In genomic region chr16:89200850-89201466, GRCh38 we compare ENCODE assay signal across 1 cellular context.
TF ChIP-seq lines count a peak whose summit lies in the region.

No MANE protein-coding gene starts in this region.

TF ChIP-seq in K562, 482 proteins besides CTCF, POLR2A, EP300 and RAD21:
- no peak for TF ChIP-seq AFF1 (IDR thresholded peaks at IDR 0.05; ENCODE audit: low read depth in 1 of 2, partially characterized antibody in 2 of 2)
- TF ChIP-seq RBFOX2 (IDR thresholded peaks at IDR 0.05; ENCODE audit: low read depth, low read length) = 0 out of 2 replicates have a peak, but pooled peaks have one; percentile 11
- TF ChIP-seq PCBP1 (IDR thresholded peaks at IDR 0.05; ENCODE audit: low read depth, low read length, poor library complexity, severe bottlenecking) = peak; percentile 23
- no peak for TF ChIP-seq PTBP1 (IDR thresholded peaks at IDR 0.05; ENCODE audit: low read depth, low read length)
- TF ChIP-seq ZBTB7A (IDR thresholded peaks at IDR 0.05; ENCODE audit: borderline replicate concordance, control insufficient read depth, low read depth, low read length) = peak; percentile 31; the same call in 1 of the 2 replicates
- TF ChIP-seq ZNF277 (CRISPR knock-in tag; IDR thresholded peaks at IDR 0.05; ENCODE audit: borderline replicate concordance) = no peak
- TF ChIP-seq ZNF316 (IDR thresholded peaks at IDR 0.05) = no peak
- TF ChIP-seq ATF3 (IDR thresholded peaks at IDR 0.05) = no peak
- no peak for TF ChIP-seq ATF3 (CRISPR knock-in tag; conservative IDR thresholded peaks at IDR 0.05)
- TF ChIP-seq ZFP91 (CRISPR knock-in tag; IDR thresholded peaks at IDR 0.05) = no peak
- no peak for TF ChIP-seq THRA (IDR thresholded peaks at IDR 0.05)
